8 cellular contexts compared by ENCODE assay signal in the genomic region with DNA sequence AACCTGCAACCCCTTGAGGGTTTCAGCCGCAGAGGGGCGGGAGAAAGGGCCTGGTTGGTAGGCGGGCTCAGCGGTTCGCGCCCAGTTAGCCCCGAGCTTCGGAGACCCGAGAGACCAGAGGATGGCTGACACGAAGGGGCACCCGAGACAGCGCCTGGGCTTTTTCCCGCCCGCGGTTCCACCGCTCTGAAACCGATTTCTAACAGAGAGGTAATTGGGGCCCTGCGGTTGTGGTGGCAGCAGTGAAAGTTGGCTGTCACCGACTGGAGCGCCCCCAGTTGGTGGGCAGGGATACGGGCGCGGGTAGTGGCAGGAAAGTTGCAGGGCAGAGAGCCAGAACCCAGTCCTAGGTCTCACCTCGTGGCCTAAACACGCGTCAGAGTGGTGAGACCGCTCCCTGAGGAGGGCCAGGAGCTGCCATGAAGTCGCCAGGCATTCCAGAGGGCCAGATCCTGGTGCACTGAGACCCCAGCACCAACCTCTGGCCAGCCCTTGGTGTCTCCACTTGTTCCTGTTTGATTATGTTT. TPM values are rescaled to one million over a fixed set of nuclear protein-coding genes. Genes with fewer than 3 reads are reported as not detected.
DNase-seq lines count a peak whose midpoint lies in the region; ATAC-seq, FAIRE-seq and TF ChIP-seq lines count a peak whose summit lies in the region.

No MANE protein-coding gene starts in this region.

- no peaks in the 10 kb centered on the region for H4K20me1 ChIP-seq in hepatocyte (ENCODE audit: insufficient read depth, poor library complexity, severe bottlenecking)

- H3K4me3 ChIP-seq in hepatocyte = peak overlapping the region; percentile 57
- H3K4me3 ChIP-seq in skeletal muscle cell (ENCODE audit: low read depth, low read length) = peak overlapping the region; percentile 56

- no peaks in the 10 kb centered on the region for H3K36me3 Mint-ChIP-seq in T-helper 17 cell (ENCODE audit: low read depth)

- no peaks in the 10 kb centered on the region for H3K9me3 ChIP-seq in T-helper 17 cell (ENCODE audit: control insufficient read depth, low read length, poor library complexity, severe bottlenecking)
- H3K9me3 ChIP-seq in hepatocyte (ENCODE audit: low read depth) = no peaks in the 10 kb centered on the region

- TF ChIP-seq POLR2A in GM10847 (IDR thresholded peaks at IDR 0.05; ENCODE audit: extremely low read depth, insufficient read length) = peak; percentile 38

- TF ChIP-seq CTCF in hepatocyte (IDR thresholded peaks at IDR 0.05; ENCODE audit: poor library complexity) = peak; percentile 86

- peak overlapping the region; percentile 79 for H3K27ac Mint-ChIP-seq in T-helper 17 cell

- peaks cover 5% of the 10 kb centered on the region for H3K4me1 ChIP-seq in hepatocyte (ENCODE audit: insufficient read depth)

- no peaks in the 10 kb centered on the region for H3K27me3 Mint-ChIP-seq in T-helper 17 cell

- DNase-seq in NCI-H1105 (lab: John Stamatoyannopoulos, UW) (peak; percentile 46), T-helper 17 cell (peak; percentile 72 to 78 (median 77)), hepatocyte (ENCODE audit: low spot score) (peak; percentile 86), skeletal muscle cell (ENCODE audit: low read depth) (no peak), urothelium cell line (ENCODE audit: low spot score) (no peak)

- peak overlapping the region; percentile 82 for H3K4me2 ChIP-seq in hepatocyte

- ATAC-seq in HG02588 (IDR thresholded peaks at IDR 0.05; ENCODE audit: unreplicated experiment) = peak; percentile 32
- peak; percentile 74 for ATAC-seq in T-helper 17 cell

- no peaks in the 10 kb centered on the region for H3K27me3 ChIP-seq in hepatocyte

- no peak for FAIRE-seq in urothelium cell line (lab: Jason Lieb, UNC)

- no peaks in the 10 kb centered on the region for H3K36me3 ChIP-seq in hepatocyte (replicated peaks; ENCODE audit: insufficient read depth, low read depth)

- no peaks in the 10 kb centered on the region for H3K79me2 ChIP-seq in hepatocyte

- peaks cover 15% of the 10 kb centered on the region for H3K4me1 Mint-ChIP-seq in T-helper 17 cell

- peak overlapping the region; percentile 91 for H2AFZ ChIP-seq in hepatocyte

- 2% methylated on average over 28 of the region's 28 CpGs for WGBS in hepatocyte (ENCODE audit: low lambda C conversion rate, missing lambda C conversion rate)

- H3K9me2 ChIP-seq in hepatocyte (replicated peaks; ENCODE audit: insufficient read depth) = no peaks in the 10 kb centered on the region

- H3K27ac ChIP-seq in angular gyrus (ENCODE audit: low read depth, low read length) (peak overlapping the region; percentile 57), hepatocyte (peak overlapping the region; percentile 72)

- H3K4me3 Mint-ChIP-seq in T-helper 17 cell = peak overlapping the region; percentile 93

RNA-seq across cellular contexts. Expression of gene ELL3, which starts 0.6 kb away (rescaled TPM):
- total RNA-seq in T-helper 17 cell (under 1 TPM; 0.63 to 0.97 TPM), hepatocyte (5.0 and 7.7 TPM in 2 replicates)
- polyA plus RNA-seq in hepatocyte = 4.5 and 6.4 TPM in 2 replicates

RNA-seq across cellular contexts. Expression of gene SERF2, which starts 14.8 kb away (rescaled TPM):
- total RNA-seq in T-helper 17 cell (100 to 1,000 TPM; 424 to 465 TPM), hepatocyte (958 and 1,175 TPM in 2 replicates)
- polyA plus RNA-seq in hepatocyte = 2,443 and 2,578 TPM in 2 replicates

RNA-seq across cellular contexts. Expression of gene SERINC4, which starts 22.7 kb away (rescaled TPM):
- under 1 TPM in 1 of 2 donors, not detected in 1; 0.32 TPM for total RNA-seq in T-helper 17 cell
- total RNA-seq in hepatocyte = 0.10 and 0.24 TPM in 2 replicates
- not detected in 2 replicates for polyA plus RNA-seq in hepatocyte

RNA-seq across cellular contexts. Expression of gene HYPK, which starts 23.0 kb away (rescaled TPM):
- 10 to 100 TPM; 15.7 to 22.8 TPM for total RNA-seq in T-helper 17 cell
- total RNA-seq in hepatocyte = 5.8 and 10.4 TPM in 2 replicates
- 12.8 and 19.2 TPM in 2 replicates for polyA plus RNA-seq in hepatocyte

RNA-seq across cellular contexts. Expression of gene PDIA3, which starts 31.1 kb away (rescaled TPM):
- total RNA-seq in T-helper 17 cell = 100 to 1,000 TPM; 168 to 170 TPM
- total RNA-seq in hepatocyte = 433 and 496 TPM in 2 replicates
- 1,326 and 1,358 TPM in 2 replicates for polyA plus RNA-seq in hepatocyte

Comparison
In these comparisons a context has a peak if more than half of its experiments do, and no peak if none do; other contexts are left out.
1. DNase-seq: peak in NCI-H1105 (single experiment), T-helper 17 cell (3 of 3) and hepatocyte (single experiment); none in skeletal muscle cell (single experiment) and urothelium cell line (single experiment).